ENCODE assay signal across 1 cellular context in the genomic region with DNA sequence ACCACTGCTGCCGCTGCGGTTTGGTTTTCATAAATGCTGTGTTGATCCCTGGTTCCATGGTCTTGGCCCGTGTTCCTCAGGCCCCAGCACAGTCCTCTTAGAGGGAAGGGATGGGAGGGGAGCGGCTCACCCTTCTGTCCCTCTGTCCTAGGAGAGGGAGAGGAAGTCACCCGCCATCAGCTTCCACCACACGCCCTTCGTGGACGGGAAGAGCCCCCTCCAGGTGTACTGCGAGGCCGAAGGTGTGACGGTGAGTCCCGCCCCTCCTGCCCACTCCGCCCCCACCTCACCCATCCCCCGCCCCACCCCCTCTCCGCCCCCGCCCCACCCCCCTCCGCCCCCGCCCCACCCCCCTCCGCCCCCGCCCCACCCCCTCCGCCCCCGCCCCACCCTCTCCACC.
TF ChIP-seq lines count a peak whose summit lies in the region.

No MANE protein-coding gene starts in this region.

TF ChIP-seq in WTC11, 78 proteins besides CTCF, POLR2A, EP300 and RAD21 (continued from another document):
- TF ChIP-seq AR (CRISPR knock-in tag; IDR thresholded peaks at IDR 0.05): no peak
- TF ChIP-seq AFF4 (CRISPR knock-in tag; IDR thresholded peaks at IDR 0.05; ENCODE audit: borderline replicate concordance): no peak
- TF ChIP-seq HMGA2 (CRISPR knock-in tag; IDR thresholded peaks at IDR 0.05): no peak
